8 cellular contexts compared by ENCODE assay signal in the genomic region with DNA sequence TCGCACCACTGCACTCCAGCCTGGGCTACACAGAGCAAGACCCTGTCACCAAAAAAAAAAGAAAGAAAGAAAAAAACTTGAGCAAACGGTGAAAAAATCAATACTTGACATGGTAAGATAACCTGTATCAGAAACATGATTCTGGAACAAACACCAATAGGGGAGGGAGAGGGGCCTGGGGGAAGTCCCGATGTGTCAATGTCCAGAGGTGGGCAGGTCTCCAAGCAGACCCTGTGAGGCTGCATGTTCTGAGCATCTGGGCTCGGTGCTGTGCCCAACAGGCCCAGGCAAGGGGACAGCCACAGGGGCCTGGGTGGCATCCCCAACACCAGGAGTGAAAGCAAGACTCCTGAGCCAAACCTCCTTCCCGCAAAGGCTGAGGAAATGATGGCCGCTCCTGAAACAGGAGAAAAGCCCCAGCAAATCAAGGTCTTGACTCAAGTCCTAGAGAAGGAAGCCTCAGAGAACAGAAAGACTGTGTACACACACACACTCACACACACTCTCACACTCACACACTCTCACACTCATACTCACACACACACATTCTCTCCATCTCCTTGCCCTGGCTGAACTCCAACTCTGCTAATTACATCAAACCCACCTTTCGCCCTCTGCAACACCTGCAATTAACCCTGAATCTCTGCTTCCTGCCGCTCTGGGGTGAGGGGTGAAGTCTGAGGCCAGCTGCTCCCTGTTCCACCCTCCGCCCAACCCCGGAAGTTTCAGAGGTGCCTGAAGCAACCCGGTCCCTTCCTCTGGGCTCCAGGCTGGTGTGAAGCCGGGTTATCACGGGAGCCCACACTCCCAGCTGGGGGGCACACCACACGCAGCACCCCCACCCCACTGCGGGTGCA. TPM values are rescaled to one million over a fixed set of nuclear protein-coding genes. Genes with fewer than 3 reads are reported as not detected.
DNase-seq lines count a peak whose midpoint lies in the region; ATAC-seq and TF ChIP-seq lines count a peak whose summit lies in the region.

No MANE protein-coding gene starts in this region.

- CTCF ChIA-PET in RWPE1 (lab: Yijun Ruan, JAX) = interaction anchor here (0.6 to 0.7 kb wide), 2 partner anchors 71 to 725 kb away, joined by 3 to 4 read pairs; a partner anchor contains a TSS

- DNase-seq in activated CD4-positive, CD25-positive, alpha-beta regulatory T cell (lab: John Stamatoyannopoulos, UW) = peak in 3 of 4 experiments; percentile 28 to 53 (median 34)
- no peak for DNase-seq in activated CD4-positive, CD25-positive, alpha-beta regulatory T cell treated with anti-CD3 and anti-CD28 coated beads, Interleukin-2, amount 50 U/mL, for 72 hours
- DNase-seq in RWPE1 (ENCODE audit: low spot score) (no peak), sciatic nerve (ENCODE audit: low spot score) (no peak), medulla oblongata (ENCODE audit: extremely low spot score) (no peak), NCI-H526 (lab: John Stamatoyannopoulos, UW) (no peak)
- peak in 1 of 2 donors; percentile 48 for DNase-seq in central memory CD8-positive, alpha-beta T cell (ENCODE audit: low spot score in 2 of 2)

- peak overlapping the region; percentile 99 for H3K4me3 Mint-ChIP-seq in central memory CD8-positive, alpha-beta T cell

- peaks cover 17% of the 10 kb centered on the region for H3K36me3 Mint-ChIP-seq in central memory CD8-positive, alpha-beta T cell (ENCODE audit: insufficient read depth)

- no peak for TF ChIP-seq CTCF in RWPE1 (conservative IDR thresholded peaks at IDR 0.05; ENCODE audit: low read depth)

- POLR2A ChIA-PET in RWPE1 (lab: Yijun Ruan, JAX; ENCODE audit: low non-redundant PET) = interaction anchor here (0.7 to 1.3 kb wide), 2 partner anchors 15 to 19 kb away, joined by 4 read pairs; no protein-coding TSS in a partner anchor

- peaks cover 86% of the 10 kb centered on the region for H3K4me1 Mint-ChIP-seq in central memory CD8-positive, alpha-beta T cell

- peak overlapping the region; percentile 99 for H3K27ac Mint-ChIP-seq in central memory CD8-positive, alpha-beta T cell (ENCODE audit: low read depth)

- H3K27ac ChIP-seq in RWPE1 = peak overlapping the region; percentile 98

- no peaks in the 10 kb centered on the region for H3K27me3 Mint-ChIP-seq in central memory CD8-positive, alpha-beta T cell

- intact Hi-C loops in sciatic nerve (cut with DNase I) = no loop called here

- H3K9me3 Mint-ChIP-seq in central memory CD8-positive, alpha-beta T cell = no peaks in the 10 kb centered on the region

- ATAC-seq in HG03135 (IDR thresholded peaks at IDR 0.05; ENCODE audit: unreplicated experiment) (peak; percentile 57), sciatic nerve (peak; percentile 27)
- ATAC-seq in central memory CD8-positive, alpha-beta T cell (replicated peaks; ENCODE audit: extremely low read depth, poor library complexity, severe bottlenecking) = peak; percentile 61

RNA-seq across cellular contexts. Expression of a gene that starts 20.4 kb away (rescaled TPM):
- 16.2 TPM for total RNA-seq in sciatic nerve

Comparison
In these comparisons a context has a peak if more than half of its experiments do, and no peak if none do; other contexts are left out.
1. DNase-seq: peak in activated CD4-positive, CD25-positive, alpha-beta regulatory T cell (3 of 4); none in activated CD4-positive, CD25-positive, alpha-beta regulatory T cell treated with anti-CD3 and anti-CD28 coated beads, Interleukin-2, amount 50 U/mL, for 72 hours (single experiment), RWPE1 (single experiment), sciatic nerve (single experiment), medulla oblongata (single experiment) and NCI-H526 (0 of 2).
2. Peak in every context shown above with its lines, with median percentiles within 50 percentile points of each other: ATAC-seq.